Comparison of ENCODE assay signal across 27 cellular contexts in the genomic region with DNA sequence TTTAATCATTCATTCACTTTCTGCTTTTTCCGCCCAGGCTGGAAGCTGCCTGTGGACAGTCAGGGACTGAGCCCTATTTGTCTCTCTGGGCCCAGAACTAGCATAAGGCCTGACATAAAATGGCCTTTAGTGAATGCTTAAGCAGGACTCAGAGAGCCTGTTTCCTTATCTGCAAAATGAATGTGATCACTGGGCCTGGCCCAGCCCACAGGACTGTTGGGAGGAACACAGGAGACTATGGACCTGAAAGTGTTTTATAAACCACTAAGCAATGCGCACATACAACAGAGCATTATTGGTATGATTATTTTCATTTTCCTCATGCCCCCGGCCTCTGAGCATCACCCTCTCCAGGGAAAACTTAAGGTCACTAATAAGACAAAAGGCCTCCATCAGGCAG. TPM values are rescaled to one million over a fixed set of nuclear protein-coding genes. Genes with fewer than 3 reads are reported as not detected.
A peak's percentile ranks its signal among the peaks of the same experiment; 100 is the strongest.
DNase-seq lines count a peak whose midpoint lies in the region; ATAC-seq and TF ChIP-seq lines count a peak whose summit lies in the region.
"Had no signal": no experiment of that assay in that cellular context is flagged by ENCODE, and none has a peak within 500 bp of the region (broad histone marks: within the 10 kb centered on the region; RNA-seq: fewer than 3 reads in every experiment).

No MANE protein-coding gene starts in this region.

- H3K4me1 ChIP-seq in heart right ventricle (peaks cover 0 to 48% (median 14%) of the 10 kb centered on the region in 9 donors), mucosa of descending colon (ENCODE audit: low read depth) (peaks cover 14% of the 10 kb centered on the region), transverse colon (peaks cover 5 to 66% (median 30%) of the 10 kb centered on the region in 4 donors)
- H3K4me1 ChIP-seq: psoas muscle, uterus had no signal

- WGBS in heart right ventricle, 2 donors, result 92% methylated on average over 3 of the region's 3 CpGs
- 60 to 72% methylated on average over 3 of the region's 3 CpGs for WGBS in transverse colon (ENCODE audit: low coverage in 1 of 2), 2 donors

- no peaks in the 10 kb centered on the region for H3K27me3 Mint-ChIP-seq in activated T-helper 17 cell treated with anti-CD3 and anti-CD28 coated beads, Interleukin-2, amount 50 U/mL, for 72 hours
- H3K27me3 Mint-ChIP-seq: activated naive CD4-positive, alpha-beta T cell treated with anti-CD3 and anti-CD28 coated beads, Interleukin-2, amount 10 ng/mL, durations not matched to agents 7 days and 5 days had no signal

- no peak for ATAC-seq in heart right ventricle
- ATAC-seq in left ventricle myocardium superior, result no peak
- peak; percentile 6 for ATAC-seq in mucosa of descending colon
- no peak for ATAC-seq in activated T-helper 17 cell treated with anti-CD3 and anti-CD28 coated beads, Interleukin-2, amount 50 U/mL, for 72 hours (replicated peaks)
- ATAC-seq: activated T-cell treated with anti-CD3 and anti-CD28 coated beads, Interleukin-2, amount 50 U/mL, for 72 hours; gastrocnemius medialis; natural killer cell; psoas muscle had no signal

- intact Hi-C loops in heart right ventricle (cut with DNase I) (loop anchor here in 3 of 10 donors (10.0 kb wide), 1 partner anchor 53 kb away; no protein-coding TSS in a partner anchor), left ventricle myocardium superior (cut with micrococcal nuclease) (no loop called here), mucosa of descending colon (cut with DNase I, micrococcal nuclease) (no loop called here), transverse colon (cut with DNase I; ENCODE audit: low total_unique reads) (no loop called here)

- H3K36me3 Mint-ChIP-seq in activated T-helper 17 cell treated with anti-CD3 and anti-CD28 coated beads, Interleukin-2, amount 50 U/mL, for 72 hours (ENCODE audit: low read depth), result peaks cover 4% of the 10 kb centered on the region
- H3K36me3 Mint-ChIP-seq: CD4-positive, CD25-positive, alpha-beta regulatory T cell; natural killer cell had no signal

- no peak for TF ChIP-seq EP300 in transverse colon (IDR thresholded peaks at IDR 0.05; ENCODE audit: low read depth)

- H3K9me3 ChIP-seq in heart right ventricle (no peaks in the 10 kb centered on the region), mucosa of descending colon (no peaks in the 10 kb centered on the region), transverse colon (no peaks in the 10 kb centered on the region)
- H3K9me3 ChIP-seq: esophagus muscularis mucosa, gastrocnemius medialis, psoas muscle, suprapubic skin, uterus had no signal

- H3K27me3 ChIP-seq in heart right ventricle, result no peaks in the 10 kb centered on the region
- H3K27me3 ChIP-seq in transverse colon, result no peaks in the 10 kb centered on the region
- H3K27me3 ChIP-seq: esophagus muscularis mucosa, gastrocnemius medialis, suprapubic skin, uterus had no signal

- no peaks in the 10 kb centered on the region for H3K4me1 Mint-ChIP-seq in activated T-helper 17 cell treated with anti-CD3 and anti-CD28 coated beads, Interleukin-2, amount 50 U/mL, for 72 hours

- H3K4me3 Mint-ChIP-seq in activated T-helper 17 cell treated with anti-CD3 and anti-CD28 coated beads, Interleukin-2, amount 50 U/mL, for 72 hours, result no peak overlapping the region
- H3K4me3 Mint-ChIP-seq: activated naive CD4-positive, alpha-beta T cell treated with anti-CD3 and anti-CD28 coated beads, Interleukin-2, amount 10 ng/mL, durations not matched to agents 7 days and 5 days; activated T-cell treated with anti-CD3 and anti-CD28 coated beads, Interleukin-2, amount 50 U/mL, for 72 hours; natural killer cell had no signal

- H3K4me3 ChIP-seq in heart right ventricle (no peak overlapping the region), mucosa of descending colon (no peak overlapping the region), transverse colon (no peak overlapping the region)
- H3K4me3 ChIP-seq: esophagus muscularis mucosa, gastrocnemius medialis, psoas muscle, suprapubic skin, uterus had no signal

- H3K9me3 Mint-ChIP-seq in activated T-helper 17 cell treated with anti-CD3 and anti-CD28 coated beads, Interleukin-2, amount 50 U/mL, for 72 hours, result no peaks in the 10 kb centered on the region
- H3K9me3 Mint-ChIP-seq: activated naive CD4-positive, alpha-beta T cell treated with anti-CD3 and anti-CD28 coated beads, Interleukin-2, amount 10 ng/mL, durations not matched to agents 7 days and 5 days; activated T-cell treated with anti-CD3 and anti-CD28 coated beads, Interleukin-2, amount 50 U/mL, for 72 hours; CD4-positive, CD25-positive, alpha-beta regulatory T cell; natural killer cell had no signal

- TF ChIP-seq POLR2A in transverse colon (IDR thresholded peaks at IDR 0.05), result no peak

- H3K36me3 ChIP-seq in heart right ventricle (peaks cover 0 to 6% (median 0%) of the 10 kb centered on the region in 9 donors), mucosa of descending colon (ENCODE audit: low read depth) (peaks cover 6% of the 10 kb centered on the region), transverse colon (no peaks in the 10 kb centered on the region)
- H3K36me3 ChIP-seq: esophagus muscularis mucosa, gastrocnemius medialis, suprapubic skin, uterus had no signal

- DNase-seq in heart right ventricle (no peak), left ventricle myocardium superior (no peak), RWPE1 (ENCODE audit: low spot score) (no peak), mucosa of descending colon (no peak), transverse colon (peak; percentile 62), GM03348 (ENCODE audit: low spot score) (no peak)
- DNase-seq in activated T-cell treated with anti-CD3 and anti-CD28 coated beads, Interleukin-2, amount 50 U/mL, for 48 hours, result no peak
- DNase-seq: activated CD4-positive, CD25-positive, alpha-beta regulatory T cell treated with anti-CD3 and anti-CD28 coated beads, Interleukin-2, amount 50 U/mL, for 72 hours; activated naive CD4-positive, alpha-beta T cell treated with anti-CD3 and anti-CD28 coated beads, Interleukin-2, amount 10 ng/mL, durations not matched to agents 7 days and 5 days; activated T-cell treated with anti-CD3 and anti-CD28 coated beads, Interleukin-2, amount 50 U/mL, for 72 hours; anterior cingulate cortex; CD4-positive, CD25-positive, alpha-beta regulatory T cell; DMS 273 treated with DMSO at 0.1 percent for 48 hours; effector memory CD4-positive, alpha-beta T cell; gastrocnemius medialis; GDM1; kidney; mammary epithelial cell; natural killer cell; NCI-H146; NCI-H526; psoas muscle; uterus had no signal

- CTCF ChIA-PET in RWPE1 (lab: Yijun Ruan, JAX), result no interaction called here

- in situ Hi-C loops in transverse colon (cut with MboI; ENCODE audit: low pct_ligation_motif_present in 1 of 4, low pct_unique_long_range_greater_than_20kb in 1 of 4, low sequenced_read_pairs in 3 of 4), result no loop called here

- no peak for TF ChIP-seq CTCF in heart right ventricle (IDR thresholded peaks at IDR 0.05)
- TF ChIP-seq CTCF in RWPE1 (conservative IDR thresholded peaks at IDR 0.05; ENCODE audit: low read depth), result no peak
- TF ChIP-seq CTCF in mucosa of descending colon (IDR thresholded peaks at IDR 0.05), result no peak
- TF ChIP-seq CTCF in transverse colon (IDR thresholded peaks at IDR 0.05), result no peak

- POLR2A ChIA-PET in RWPE1 (lab: Yijun Ruan, JAX; ENCODE audit: low non-redundant PET), result no interaction called here

- peak overlapping the region in 8 of 10 donors; percentile 2 to 62 (median 32) for H3K27ac ChIP-seq in heart right ventricle
- peak overlapping the region; percentile 44 for H3K27ac ChIP-seq in RWPE1
- peak overlapping the region; percentile 43 to 79 (median 68) for H3K27ac ChIP-seq in transverse colon
- H3K27ac ChIP-seq: gastrocnemius medialis, KMS-11, psoas muscle, suprapubic skin, uterus had no signal

- H3K27ac Mint-ChIP-seq in activated T-helper 17 cell treated with anti-CD3 and anti-CD28 coated beads, Interleukin-2, amount 50 U/mL, for 72 hours, result no peak overlapping the region
- H3K27ac Mint-ChIP-seq: activated naive CD4-positive, alpha-beta T cell treated with anti-CD3 and anti-CD28 coated beads, Interleukin-2, amount 10 ng/mL, durations not matched to agents 7 days and 5 days; activated T-cell treated with anti-CD3 and anti-CD28 coated beads, Interleukin-2, amount 50 U/mL, for 72 hours; CD4-positive, CD25-positive, alpha-beta regulatory T cell; natural killer cell had no signal

RNA-seq across cellular contexts. Expression of a gene that starts 3.9 kb away (rescaled TPM):
- 100 to 1,000 TPM; 132 to 345 (median 189) TPM for total RNA-seq in heart right ventricle
- 100 to 1,000 TPM; 134 to 243 TPM for polyA plus RNA-seq in heart right ventricle
- 161 TPM for total RNA-seq in left ventricle myocardium superior
- 100 to 1,000 TPM; 501 to 831 (median 599) TPM for total RNA-seq in mucosa of descending colon
- 100 to 1,000 TPM; 385 to 511 (median 460) TPM for total RNA-seq in transverse colon
- 100 to 1,000 TPM; 782 to 800 TPM for total RNA-seq in activated T-helper 17 cell treated with anti-CD3 and anti-CD28 coated beads, Interleukin-2, amount 50 U/mL, for 72 hours
